ENCODE assay signal across 8 cellular contexts in genomic region chr2:148720501-148720998, GRCh38.
DNase-seq lines count a peak whose midpoint lies in the region; ATAC-seq and TF ChIP-seq lines count a peak whose summit lies in the region.

No MANE protein-coding gene starts in this region.

- peaks cover 0 to 38% of the 10 kb centered on the region in 2 donors for H3K9me3 Mint-ChIP-seq in activated naive CD4-positive, alpha-beta T cell treated with anti-CD3 and anti-CD28 coated beads, Interleukin-2, amount 50 U/mL, for 72 hours
- peaks cover 11% of the 10 kb centered on the region for H3K9me3 Mint-ChIP-seq in activated naive CD4-positive, alpha-beta T cell treated with anti-CD3 and anti-CD28 coated beads, Interleukin-2, amount 10 ng/mL, durations not matched to agents 7 days and 5 days
- H3K9me3 Mint-ChIP-seq in activated naive CD8-positive, alpha-beta T cell treated with anti-CD3 and anti-CD28 coated beads for 36 hours, result peaks cover 30% of the 10 kb centered on the region

- intact Hi-C loops in lower lobe of right lung (cut with DNase I), result no loop called here

- CTCF ChIA-PET in activated naive CD4-positive, alpha-beta T cell treated with anti-CD3 and anti-CD28 coated beads, Interleukin-2, amount 10 ng/mL, durations not matched to agents 7 days and 5 days (lab: Charles Lee), result no interaction called here

- peaks cover 15% of the 10 kb centered on the region for H3K4me1 ChIP-seq in lower lobe of right lung

- no peaks in the 10 kb centered on the region for H3K27me3 ChIP-seq in lower lobe of right lung (ENCODE audit: low read depth)

- H3K4me1 Mint-ChIP-seq in activated naive CD4-positive, alpha-beta T cell treated with anti-CD3 and anti-CD28 coated beads, Interleukin-2, amount 10 ng/mL, durations not matched to agents 7 days and 5 days, result peaks cover 24% of the 10 kb centered on the region
- H3K4me1 Mint-ChIP-seq in activated naive CD8-positive, alpha-beta T cell treated with anti-CD3 and anti-CD28 coated beads for 36 hours, result peaks cover 80% of the 10 kb centered on the region

- no peak overlapping the region for H3K4me3 ChIP-seq in lower lobe of right lung

- peaks cover 10 to 41% of the 10 kb centered on the region in 2 donors for H3K36me3 Mint-ChIP-seq in activated naive CD4-positive, alpha-beta T cell treated with anti-CD3 and anti-CD28 coated beads, Interleukin-2, amount 50 U/mL, for 72 hours
- peaks cover 41% of the 10 kb centered on the region for H3K36me3 Mint-ChIP-seq in activated naive CD4-positive, alpha-beta T cell treated with anti-CD3 and anti-CD28 coated beads, Interleukin-2, amount 10 ng/mL, durations not matched to agents 7 days and 5 days
- H3K36me3 Mint-ChIP-seq in activated naive CD8-positive, alpha-beta T cell treated with anti-CD3 and anti-CD28 coated beads for 36 hours, result peaks cover 63% of the 10 kb centered on the region

- no peaks in the 10 kb centered on the region for H3K36me3 ChIP-seq in lower lobe of right lung

- no peaks in the 10 kb centered on the region for H3K9me3 ChIP-seq in lower lobe of right lung

- ATAC-seq in activated naive CD4-positive, alpha-beta T cell treated with anti-CD3 and anti-CD28 coated beads, Interleukin-2, amount 50 U/mL, for 72 hours, result peak; percentile 32 to 48
- ATAC-seq in lower lobe of right lung (no peak), HG02981 (IDR thresholded peaks at IDR 0.05; ENCODE audit: unreplicated experiment) (no peak)

- no peak overlapping the region for H3K4me3 Mint-ChIP-seq in activated naive CD4-positive, alpha-beta T cell treated with anti-CD3 and anti-CD28 coated beads, Interleukin-2, amount 10 ng/mL, durations not matched to agents 7 days and 5 days
- no peak overlapping the region for H3K4me3 Mint-ChIP-seq in activated naive CD8-positive, alpha-beta T cell treated with anti-CD3 and anti-CD28 coated beads for 36 hours

- no peak overlapping the region for H3K27ac ChIP-seq in lower lobe of right lung

- TF ChIP-seq CTCF in lower lobe of right lung (IDR thresholded peaks at IDR 0.05), result no peak

- DNase-seq in activated naive CD4-positive, alpha-beta T cell treated with anti-CD3 and anti-CD28 coated beads, Interleukin-2, amount 50 U/mL, for 72 hours (ENCODE audit: low spot score in 2 of 2), result no peak
- DNase-seq in activated naive CD4-positive, alpha-beta T cell treated with anti-CD3 and anti-CD28 coated beads, Interleukin-2, amount 10 ng/mL, durations not matched to agents 7 days and 5 days, result no peak
- DNase-seq in activated naive CD8-positive, alpha-beta T cell treated with anti-CD3 and anti-CD28 coated beads for 36 hours, result peak; percentile 8
- DNase-seq in lower lobe of right lung (peak; percentile 28), ureter (ENCODE audit: low spot score) (peak; percentile 40), A172 (ENCODE audit: low spot score) (no peak), GDM1 (lab: John Stamatoyannopoulos, UW) (no peak)

- peak overlapping the region in 1 of 2 donors; percentile 77 for H3K27ac Mint-ChIP-seq in activated naive CD4-positive, alpha-beta T cell treated with anti-CD3 and anti-CD28 coated beads, Interleukin-2, amount 50 U/mL, for 72 hours
- H3K27ac Mint-ChIP-seq in activated naive CD4-positive, alpha-beta T cell treated with anti-CD3 and anti-CD28 coated beads, Interleukin-2, amount 10 ng/mL, durations not matched to agents 7 days and 5 days, result no peak overlapping the region
- H3K27ac Mint-ChIP-seq in activated naive CD8-positive, alpha-beta T cell treated with anti-CD3 and anti-CD28 coated beads for 36 hours, result peak overlapping the region; percentile 26

- H3K27me3 Mint-ChIP-seq in activated naive CD4-positive, alpha-beta T cell treated with anti-CD3 and anti-CD28 coated beads, Interleukin-2, amount 10 ng/mL, durations not matched to agents 7 days and 5 days, result no peaks in the 10 kb centered on the region
- no peaks in the 10 kb centered on the region for H3K27me3 Mint-ChIP-seq in activated naive CD8-positive, alpha-beta T cell treated with anti-CD3 and anti-CD28 coated beads for 36 hours

Comparison
In these comparisons a context has a peak if more than half of its experiments do, and no peak if none do; other contexts are left out.
1. ATAC-seq: peak in activated naive CD4-positive, alpha-beta T cell treated with anti-CD3 and anti-CD28 coated beads, Interleukin-2, amount 50 U/mL, for 72 hours (2 of 2); none in lower lobe of right lung (0 of 2) and HG02981 (single experiment).
2. DNase-seq: peak in activated naive CD8-positive, alpha-beta T cell treated with anti-CD3 and anti-CD28 coated beads for 36 hours (single experiment), lower lobe of right lung (single experiment) and ureter (single experiment); none in activated naive CD4-positive, alpha-beta T cell treated with anti-CD3 and anti-CD28 coated beads, Interleukin-2, amount 50 U/mL, for 72 hours (0 of 2), activated naive CD4-positive, alpha-beta T cell treated with anti-CD3 and anti-CD28 coated beads, Interleukin-2, amount 10 ng/mL, durations not matched to agents 7 days and 5 days (single experiment), A172 (single experiment) and GDM1 (single experiment).